1 cellular context compared by ENCODE assay signal in the genomic region with DNA sequence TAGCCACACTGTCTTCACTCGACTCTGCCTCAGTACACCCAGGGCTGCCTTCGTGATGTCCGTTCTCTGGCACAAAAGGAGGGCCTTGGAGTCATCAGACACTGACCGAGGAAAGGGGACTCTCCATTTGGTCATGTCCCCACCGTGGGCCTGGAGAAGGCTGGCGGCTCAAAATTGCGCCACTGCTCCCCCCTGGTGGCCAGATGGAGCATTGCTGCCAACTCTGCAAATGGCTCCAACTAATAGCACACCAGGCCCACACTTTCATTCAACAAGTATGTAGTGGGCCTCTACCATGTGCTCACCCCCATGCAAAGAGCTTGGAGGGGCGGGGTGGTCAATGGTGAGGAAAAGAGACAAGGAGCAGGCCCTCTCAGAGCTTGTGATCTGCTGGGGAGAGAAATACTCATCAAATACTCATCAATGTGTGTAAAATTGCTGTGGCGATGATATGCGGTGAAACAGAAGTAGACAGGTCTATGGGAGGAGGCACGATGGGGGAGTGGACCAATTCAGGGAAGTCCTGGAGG.
TF ChIP-seq lines count a peak whose summit lies in the region.

No MANE protein-coding gene starts in this region.

TF ChIP-seq in H1, 55 proteins besides CTCF, POLR2A, EP300 and RAD21:
- TF ChIP-seq CEBPB (IDR thresholded peaks at IDR 0.05; ENCODE audit: low read depth, low read length), result peak; percentile 62
- peak; percentile 63; the same call in 1 of the 2 replicates for TF ChIP-seq YY1 (IDR thresholded peaks at IDR 0.05; ENCODE audit: low read depth, low read length)
- TF ChIP-seq, protein P1, sequence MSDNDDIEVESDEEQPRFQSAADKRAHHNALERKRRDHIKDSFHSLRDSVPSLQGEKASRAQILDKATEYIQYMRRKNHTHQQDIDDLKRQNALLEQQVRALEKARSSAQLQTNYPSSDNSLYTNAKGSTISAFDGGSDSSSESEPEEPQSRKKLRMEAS (IDR thresholded peaks at IDR 0.05), result peak; percentile 56; the same call in 1 of the 2 replicates
- no peak for TF ChIP-seq KDM1A (IDR thresholded peaks at IDR 0.05; ENCODE audit: borderline replicate concordance, low read length)
- TF ChIP-seq CREB1 (IDR thresholded peaks at IDR 0.05), result 0 out of 2 replicates have a peak, but pooled peaks have one; percentile 23
- 0 out of 2 replicates have a peak, but pooled peaks have one; percentile 13 for TF ChIP-seq GABPA (IDR thresholded peaks at IDR 0.05; ENCODE audit: borderline replicate concordance, insufficient read depth, low read length)
